In the genomic region with DNA sequence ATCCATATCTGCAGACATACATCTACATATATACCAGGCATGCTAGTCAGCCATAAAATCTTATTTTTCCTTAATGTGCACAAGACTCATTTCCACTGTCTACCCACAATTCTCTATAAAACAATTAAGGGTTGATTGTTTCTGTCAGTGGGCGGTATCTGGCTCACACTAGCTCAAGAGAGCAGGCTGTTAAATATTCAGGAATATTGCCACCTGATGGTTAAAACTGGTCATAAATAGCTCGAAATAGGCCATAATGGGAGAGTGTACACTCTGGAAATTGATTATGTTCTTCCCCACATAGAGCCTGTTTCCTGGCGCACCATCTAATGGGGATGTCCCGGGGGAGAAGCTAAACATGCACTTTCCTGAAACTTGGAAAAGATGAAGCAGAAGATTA, we compare ENCODE assay signal across 1 cellular context.
TF ChIP-seq lines count a peak whose summit lies in the region.

No MANE protein-coding gene starts in this region.

TF ChIP-seq in SK-N-SH, 30 proteins besides CTCF, POLR2A, EP300 and RAD21 (continued from another document):
- TF ChIP-seq, protein P1, sequence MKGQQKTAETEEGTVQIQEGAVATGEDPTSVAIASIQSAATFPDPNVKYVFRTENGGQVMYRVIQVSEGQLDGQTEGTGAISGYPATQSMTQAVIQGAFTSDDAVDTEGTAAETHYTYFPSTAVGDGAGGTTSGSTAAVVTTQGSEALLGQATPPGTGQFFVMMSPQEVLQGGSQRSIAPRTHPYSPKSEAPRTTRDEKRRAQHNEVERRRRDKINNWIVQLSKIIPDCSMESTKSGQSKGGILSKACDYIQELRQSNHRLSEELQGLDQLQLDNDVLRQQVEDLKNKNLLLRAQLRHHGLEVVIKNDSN (IDR thresholded peaks at IDR 0.05; ENCODE audit: borderline replicate concordance, low read depth) = no peak
- TF ChIP-seq SMC3 (IDR thresholded peaks at IDR 0.05; ENCODE audit: low read depth, low read length) = peak; percentile 31; the same call in 1 of the 2 replicates
TF ChIP-seq in SK-N-SH: peak in this region for 1.
